ENCODE assay signal across 1 cellular context in the genomic region with DNA sequence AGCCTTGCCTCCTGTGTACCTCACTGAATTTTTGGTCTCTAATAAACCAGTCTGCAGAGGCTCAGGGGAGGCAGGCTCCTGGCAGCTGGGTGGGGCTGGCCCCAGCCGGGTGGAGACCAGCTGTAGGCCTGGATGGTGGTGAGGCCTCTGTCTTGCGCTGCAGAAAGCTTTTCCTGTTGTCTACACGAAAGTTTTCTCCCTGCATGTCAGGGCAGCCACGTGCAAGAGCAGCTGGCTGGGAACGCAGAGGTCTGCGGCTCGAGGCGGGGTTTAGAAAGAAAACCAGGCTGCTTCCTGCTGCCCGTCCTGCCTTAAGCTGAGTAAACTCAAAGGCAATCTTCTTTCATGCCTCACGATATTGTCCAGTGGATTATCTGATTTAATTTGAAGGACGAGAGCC.
TF ChIP-seq lines count a peak whose summit lies in the region.

No MANE protein-coding gene starts in this region.

TF ChIP-seq in GM23338, 12 proteins besides CTCF, POLR2A, EP300 and RAD21 (continued from another document):
- TF ChIP-seq NANOG (IDR thresholded peaks at IDR 0.05; ENCODE audit: borderline replicate concordance) (no peak), CREB1 (CRISPR knock-in tag; IDR thresholded peaks at IDR 0.05; ENCODE audit: low read depth) (no peak), STAT1 (IDR thresholded peaks at IDR 0.05; ENCODE audit: unreplicated experiment) (no peak), POLR2AphosphoS5 (IDR thresholded peaks at IDR 0.05; ENCODE audit: low read depth) (no peak), EZH2 (IDR thresholded peaks at IDR 0.05; ENCODE audit: low read depth, unreplicated experiment) (no peak), ZNF331 (CRISPR knock-in tag; IDR thresholded peaks at IDR 0.05; ENCODE audit: low read depth) (no peak), JUNB (IDR thresholded peaks at IDR 0.05; ENCODE audit: unreplicated experiment) (no peak)
- TF ChIP-seq, protein P1, sequence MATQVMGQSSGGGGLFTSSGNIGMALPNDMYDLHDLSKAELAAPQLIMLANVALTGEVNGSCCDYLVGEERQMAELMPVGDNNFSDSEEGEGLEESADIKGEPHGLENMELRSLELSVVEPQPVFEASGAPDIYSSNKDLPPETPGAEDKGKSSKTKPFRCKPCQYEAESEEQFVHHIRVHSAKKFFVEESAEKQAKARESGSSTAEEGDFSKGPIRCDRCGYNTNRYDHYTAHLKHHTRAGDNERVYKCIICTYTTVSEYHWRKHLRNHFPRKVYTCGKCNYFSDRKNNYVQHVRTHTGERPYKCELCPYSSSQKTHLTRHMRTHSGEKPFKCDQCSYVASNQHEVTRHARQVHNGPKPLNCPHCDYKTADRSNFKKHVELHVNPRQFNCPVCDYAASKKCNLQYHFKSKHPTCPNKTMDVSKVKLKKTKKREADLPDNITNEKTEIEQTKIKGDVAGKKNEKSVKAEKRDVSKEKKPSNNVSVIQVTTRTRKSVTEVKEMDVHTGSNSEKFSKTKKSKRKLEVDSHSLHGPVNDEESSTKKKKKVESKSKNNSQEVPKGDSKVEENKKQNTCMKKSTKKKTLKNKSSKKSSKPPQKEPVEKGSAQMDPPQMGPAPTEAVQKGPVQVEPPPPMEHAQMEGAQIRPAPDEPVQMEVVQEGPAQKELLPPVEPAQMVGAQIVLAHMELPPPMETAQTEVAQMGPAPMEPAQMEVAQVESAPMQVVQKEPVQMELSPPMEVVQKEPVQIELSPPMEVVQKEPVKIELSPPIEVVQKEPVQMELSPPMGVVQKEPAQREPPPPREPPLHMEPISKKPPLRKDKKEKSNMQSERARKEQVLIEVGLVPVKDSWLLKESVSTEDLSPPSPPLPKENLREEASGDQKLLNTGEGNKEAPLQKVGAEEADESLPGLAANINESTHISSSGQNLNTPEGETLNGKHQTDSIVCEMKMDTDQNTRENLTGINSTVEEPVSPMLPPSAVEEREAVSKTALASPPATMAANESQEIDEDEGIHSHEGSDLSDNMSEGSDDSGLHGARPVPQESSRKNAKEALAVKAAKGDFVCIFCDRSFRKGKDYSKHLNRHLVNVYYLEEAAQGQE (IDR thresholded peaks at IDR 0.05; ENCODE audit: unreplicated experiment) = no peak
